17 cellular contexts compared by ENCODE assay signal in the genomic region with DNA sequence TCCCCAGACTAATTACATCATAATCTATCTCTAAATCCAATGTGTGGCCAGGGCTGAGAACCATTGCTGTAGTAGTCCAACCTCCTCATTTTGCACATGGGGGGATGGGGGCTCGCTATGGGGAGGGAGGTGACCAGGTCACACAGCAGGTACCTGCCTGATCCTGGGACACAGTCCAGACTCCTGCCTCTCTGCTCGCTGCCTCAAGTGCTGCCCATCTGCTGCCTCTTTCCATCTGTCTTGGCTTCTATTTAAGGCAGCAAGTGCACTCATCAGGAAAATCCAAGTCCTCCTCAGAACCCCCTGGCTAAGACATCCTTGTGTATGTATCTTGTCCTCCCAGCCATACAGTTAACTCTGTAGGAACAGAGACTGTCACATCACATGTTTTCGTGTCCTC. TPM values are rescaled to one million over a fixed set of nuclear protein-coding genes. Genes with fewer than 3 reads are reported as not detected.
DNase-seq lines count a peak whose midpoint lies in the region; ATAC-seq and TF ChIP-seq lines count a peak whose summit lies in the region.
"Had no signal": no experiment of that assay in that cellular context is flagged by ENCODE, and none has a peak within 500 bp of the region (broad histone marks: within the 10 kb centered on the region; RNA-seq: fewer than 3 reads in every experiment).

No MANE protein-coding gene starts in this region.

- H3K27me3 Mint-ChIP-seq in natural killer cell treated with Interleukin-12 subunit alpha and Interleukin-12 subunit beta and Interleukin-15 and Interleukin-18, amount 100 ng/mL, for 72 hours = peaks cover 16 to 33% of the 10 kb centered on the region in 2 donors
- peaks cover 12 to 44% of the 10 kb centered on the region in 2 donors for H3K27me3 Mint-ChIP-seq in natural killer cell (ENCODE audit: low read depth in 2 of 2)
- H3K27me3 Mint-ChIP-seq in activated CD8-positive, alpha-beta memory T cell treated with anti-CD3 and anti-CD28 coated beads, Interleukin-2, amount 10 ng/mL, durations not matched to agents 7 days and 5 days = peaks cover 25% of the 10 kb centered on the region

- no peaks in the 10 kb centered on the region for H3K4me1 Mint-ChIP-seq in natural killer cell treated with Interleukin-12 subunit alpha and Interleukin-12 subunit beta and Interleukin-15 and Interleukin-18, amount 100 ng/mL, for 72 hours (ENCODE audit: low read depth in 2 of 2)
- H3K4me1 Mint-ChIP-seq in natural killer cell = no peaks in the 10 kb centered on the region
- H3K4me1 Mint-ChIP-seq in stimulated activated effector memory CD8-positive, alpha-beta T cell treated with anti-CD3 and anti-CD28 coated beads, Interleukin-12 subunit alpha, Interleukin-12 subunit beta, amount 100 ng/mL, for 72 hours = no peaks in the 10 kb centered on the region
- H3K4me1 Mint-ChIP-seq in activated CD8-positive, alpha-beta memory T cell treated with anti-CD3 and anti-CD28 coated beads, Interleukin-2, amount 10 ng/mL, durations not matched to agents 7 days and 5 days = no peaks in the 10 kb centered on the region
- H3K4me1 Mint-ChIP-seq: CD8-positive, alpha-beta memory T cell; H9 had no signal

- H3K36me3 ChIP-seq in spleen = no peaks in the 10 kb centered on the region
- H3K36me3 ChIP-seq: BLaER1 had no signal

- WGBS in spleen, 5 donors = 73 to 84% (median 84%) methylated on average over 3 of the region's 3 CpGs

- peaks cover 0 to 14% (median 0%) of the 10 kb centered on the region in 7 donors for H3K27me3 ChIP-seq in spleen (replicated peaks in 1 of 7)
- H3K27me3 ChIP-seq: BLaER1 had no signal

- no peak overlapping the region for H3K27ac ChIP-seq in spleen
- H3K27ac ChIP-seq: BLaER1 had no signal

- no peaks in the 10 kb centered on the region for H3K9me3 Mint-ChIP-seq in natural killer cell treated with Interleukin-12 subunit alpha and Interleukin-12 subunit beta and Interleukin-15 and Interleukin-18, amount 100 ng/mL, for 72 hours
- no peaks in the 10 kb centered on the region for H3K9me3 Mint-ChIP-seq in natural killer cell
- H3K9me3 Mint-ChIP-seq in stimulated activated effector memory CD8-positive, alpha-beta T cell treated with anti-CD3 and anti-CD28 coated beads, Interleukin-12 subunit alpha, Interleukin-12 subunit beta, amount 100 ng/mL, for 72 hours = no peaks in the 10 kb centered on the region
- H3K9me3 Mint-ChIP-seq in activated CD8-positive, alpha-beta memory T cell treated with anti-CD3 and anti-CD28 coated beads, Interleukin-2, amount 10 ng/mL, durations not matched to agents 7 days and 5 days (ENCODE audit: low read depth) = no peaks in the 10 kb centered on the region
- H3K9me3 Mint-ChIP-seq: H9 had no signal

- intact Hi-C loops in natural killer cell (cut with micrococcal nuclease) = no loop called here
- intact Hi-C loops in spleen (cut with DNase I; ENCODE audit: low total_unique reads) = no loop called here

- H3K27ac Mint-ChIP-seq in natural killer cell treated with Interleukin-12 subunit alpha and Interleukin-12 subunit beta and Interleukin-15 and Interleukin-18, amount 100 ng/mL, for 72 hours = no peak overlapping the region
- H3K27ac Mint-ChIP-seq in natural killer cell = no peak overlapping the region
- H3K27ac Mint-ChIP-seq in stimulated activated effector memory CD8-positive, alpha-beta T cell treated with anti-CD3 and anti-CD28 coated beads, Interleukin-12 subunit alpha, Interleukin-12 subunit beta, amount 100 ng/mL, for 72 hours = no peak overlapping the region
- no peak overlapping the region for H3K27ac Mint-ChIP-seq in activated CD8-positive, alpha-beta memory T cell treated with anti-CD3 and anti-CD28 coated beads, Interleukin-2, amount 10 ng/mL, durations not matched to agents 7 days and 5 days
- H3K27ac Mint-ChIP-seq: H9 had no signal

- no peak for TF ChIP-seq POLR2A in spleen (IDR thresholded peaks at IDR 0.05)

- no peak overlapping the region for H3K4me3 Mint-ChIP-seq in natural killer cell treated with Interleukin-12 subunit alpha and Interleukin-12 subunit beta and Interleukin-15 and Interleukin-18, amount 100 ng/mL, for 72 hours
- H3K4me3 Mint-ChIP-seq in natural killer cell = no peak overlapping the region
- no peak overlapping the region for H3K4me3 Mint-ChIP-seq in stimulated activated effector memory CD8-positive, alpha-beta T cell treated with anti-CD3 and anti-CD28 coated beads, Interleukin-12 subunit alpha, Interleukin-12 subunit beta, amount 100 ng/mL, for 72 hours
- H3K4me3 Mint-ChIP-seq in activated CD8-positive, alpha-beta memory T cell treated with anti-CD3 and anti-CD28 coated beads, Interleukin-2, amount 10 ng/mL, durations not matched to agents 7 days and 5 days = no peak overlapping the region
- H3K4me3 Mint-ChIP-seq: CD8-positive, alpha-beta memory T cell; H9 had no signal

- H3K4me1 ChIP-seq in spleen = no peaks in the 10 kb centered on the region
- H3K4me1 ChIP-seq: BLaER1 had no signal

- CTCF ChIA-PET in activated CD8-positive, alpha-beta memory T cell treated with anti-CD3 and anti-CD28 coated beads, Interleukin-2, amount 10 ng/mL, durations not matched to agents 7 days and 5 days (lab: Charles Lee) = no interaction called here

- H3K4me3 ChIP-seq in spleen = no peak overlapping the region
- H3K4me3 ChIP-seq: BLaER1 had no signal

- H3K36me3 Mint-ChIP-seq in natural killer cell treated with Interleukin-12 subunit alpha and Interleukin-12 subunit beta and Interleukin-15 and Interleukin-18, amount 100 ng/mL, for 72 hours = no peaks in the 10 kb centered on the region
- no peaks in the 10 kb centered on the region for H3K36me3 Mint-ChIP-seq in natural killer cell
- H3K36me3 Mint-ChIP-seq in stimulated activated effector memory CD8-positive, alpha-beta T cell treated with anti-CD3 and anti-CD28 coated beads, Interleukin-12 subunit alpha, Interleukin-12 subunit beta, amount 100 ng/mL, for 72 hours = no peaks in the 10 kb centered on the region
- no peaks in the 10 kb centered on the region for H3K36me3 Mint-ChIP-seq in activated CD8-positive, alpha-beta memory T cell treated with anti-CD3 and anti-CD28 coated beads, Interleukin-2, amount 10 ng/mL, durations not matched to agents 7 days and 5 days
- H3K36me3 Mint-ChIP-seq: CD8-positive, alpha-beta memory T cell had no signal

- no peak for DNase-seq in natural killer cell treated with Interleukin-12 subunit alpha and Interleukin-12 subunit beta and Interleukin-15 and Interleukin-18, amount 100 ng/mL, for 72 hours (ENCODE audit: low spot score)
- DNase-seq in natural killer cell (no peak), NCI-H524 treated with DMSO at 0.1 percent for 48 hours (lab: John Stamatoyannopoulos, UW) (peak; percentile 98), cerebellar nuclear complex (lab: John Stamatoyannopoulos, UW) (peak; percentile 78 to 80), spleen (no peak), NCI-H1436 treated with DMSO at 0.1 percent for 48 hours (lab: John Stamatoyannopoulos, UW) (no peak)
- no peak for DNase-seq in stimulated activated effector memory CD8-positive, alpha-beta T cell treated with anti-CD3 and anti-CD28 coated beads, Interleukin-12 subunit alpha, Interleukin-12 subunit beta, amount 100 ng/mL, for 72 hours (ENCODE audit: low spot score in 2 of 2)
- no peak for DNase-seq in activated CD8-positive, alpha-beta memory T cell treated with anti-CD3 and anti-CD28 coated beads, Interleukin-2, amount 10 ng/mL, durations not matched to agents 7 days and 5 days
- DNase-seq: 8988T; AML-193; Caco-2; CD8-positive, alpha-beta memory T cell; GOT3; H9 had no signal

- H3K9me3 ChIP-seq in spleen = no peaks in the 10 kb centered on the region
- H3K9me3 ChIP-seq: BLaER1, Caco-2 had no signal

- peak; percentile 22 to 44 for ATAC-seq in natural killer cell treated with Interleukin-12 subunit alpha and Interleukin-12 subunit beta and Interleukin-15 and Interleukin-18, amount 100 ng/mL, for 72 hours
- no peak for ATAC-seq in natural killer cell
- ATAC-seq in stimulated activated effector memory CD8-positive, alpha-beta T cell treated with anti-CD3 and anti-CD28 coated beads, Interleukin-12 subunit alpha, Interleukin-12 subunit beta, amount 100 ng/mL, for 72 hours = peak; percentile 27
- ATAC-seq in activated CD8-positive, alpha-beta memory T cell treated with anti-CD3 and anti-CD28 coated beads, Interleukin-2, amount 10 ng/mL, durations not matched to agents 7 days and 5 days = no peak

- TF ChIP-seq CTCF in natural killer cell (IDR thresholded peaks at IDR 0.05) = no peak
- no peak for TF ChIP-seq CTCF in spleen (IDR thresholded peaks at IDR 0.05 in 8 of 11, conservative IDR thresholded peaks at IDR 0.05 in 3 of 11)

RNA-seq across cellular contexts. Expression of gene FRRS1L, which starts 57.7 kb away (rescaled TPM):
- total RNA-seq in natural killer cell treated with Interleukin-12 subunit alpha and Interleukin-12 subunit beta and Interleukin-15 and Interleukin-18, amount 100 ng/mL, for 72 hours = not detected
- total RNA-seq in natural killer cell (not detected), spleen (not detected)
- under 1 TPM in 2 of 3 donors, not detected in 1; under 0.01 to 0.03 TPM for polyA plus RNA-seq in spleen
- not detected for total RNA-seq in activated CD8-positive, alpha-beta memory T cell treated with anti-CD3 and anti-CD28 coated beads, Interleukin-2, amount 10 ng/mL, durations not matched to agents 7 days and 5 days
- total RNA-seq: Caco-2; CD8-positive, alpha-beta memory T cell; Daoy; HT1080 had no signal
- polyA plus RNA-seq: CD8-positive, alpha-beta memory T cell had no signal

Comparison
In these comparisons a context has a peak if more than half of its experiments do, and no peak if none do; other contexts are left out.
1. ATAC-seq: peak in natural killer cell treated with Interleukin-12 subunit alpha and Interleukin-12 subunit beta and Interleukin-15 and Interleukin-18, amount 100 ng/mL, for 72 hours (2 of 2) and stimulated activated effector memory CD8-positive, alpha-beta T cell treated with anti-CD3 and anti-CD28 coated beads, Interleukin-12 subunit alpha, Interleukin-12 subunit beta, amount 100 ng/mL, for 72 hours (single experiment); none in natural killer cell (0 of 3) and activated CD8-positive, alpha-beta memory T cell treated with anti-CD3 and anti-CD28 coated beads, Interleukin-2, amount 10 ng/mL, durations not matched to agents 7 days and 5 days (single experiment).
2. DNase-seq: peak in NCI-H524 treated with DMSO at 0.1 percent for 48 hours (single experiment) and cerebellar nuclear complex (2 of 2); none in natural killer cell treated with Interleukin-12 subunit alpha and Interleukin-12 subunit beta and Interleukin-15 and Interleukin-18, amount 100 ng/mL, for 72 hours (single experiment), natural killer cell (single experiment), stimulated activated effector memory CD8-positive, alpha-beta T cell treated with anti-CD3 and anti-CD28 coated beads, Interleukin-12 subunit alpha, Interleukin-12 subunit beta, amount 100 ng/mL, for 72 hours (0 of 2), spleen (single experiment), activated CD8-positive, alpha-beta memory T cell treated with anti-CD3 and anti-CD28 coated beads, Interleukin-2, amount 10 ng/mL, durations not matched to agents 7 days and 5 days (single experiment) and NCI-H1436 treated with DMSO at 0.1 percent for 48 hours (single experiment).